In the genomic region with DNA sequence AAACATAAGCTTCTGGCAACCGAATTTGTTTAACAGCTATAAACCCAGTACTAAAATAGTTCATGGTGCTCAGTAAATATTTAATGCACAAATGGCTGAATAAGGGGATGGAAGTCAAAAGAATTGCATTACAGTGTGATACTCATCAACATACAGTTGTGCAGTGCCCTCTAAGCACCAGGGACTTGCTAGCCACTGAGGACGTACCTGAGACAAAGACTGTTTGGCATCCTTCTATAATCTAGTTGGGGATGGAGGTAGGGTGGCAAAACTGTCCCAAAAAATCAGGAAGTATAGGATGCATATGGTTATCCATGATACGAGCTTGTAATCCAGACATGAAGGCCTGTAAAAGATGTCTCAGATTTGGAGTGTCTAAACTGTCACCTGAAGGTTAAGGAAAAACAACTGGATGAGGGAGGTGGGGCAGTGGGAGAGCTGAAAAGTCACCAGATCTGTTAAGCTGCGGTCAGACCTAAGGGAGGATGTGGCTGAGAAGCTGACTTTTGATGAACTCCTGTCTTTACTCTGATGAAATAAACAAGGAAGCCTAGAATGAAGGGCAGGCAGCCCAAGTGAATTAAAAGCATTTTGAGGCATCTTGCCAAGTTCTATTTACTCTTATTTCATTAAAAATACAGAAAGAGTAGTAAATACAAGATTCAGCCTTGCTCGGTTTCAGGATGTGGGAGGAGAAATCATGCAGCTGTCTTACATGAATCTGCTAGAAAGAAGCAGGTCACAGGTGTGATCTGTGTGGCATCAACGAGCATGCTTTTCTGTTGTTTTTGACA, we compare ENCODE assay signal across 9 cellular contexts. TPM values are rescaled to one million over a fixed set of nuclear protein-coding genes. Genes with fewer than 3 reads are reported as not detected.
DNase-seq lines count a peak whose midpoint lies in the region; ATAC-seq and TF ChIP-seq lines count a peak whose summit lies in the region.
"Had no signal": no experiment of that assay in that cellular context is flagged by ENCODE, and none has a peak within 500 bp of the region (broad histone marks: within the 10 kb centered on the region; RNA-seq: fewer than 3 reads in every experiment).

No MANE protein-coding gene starts in this region.

- no peak for TF ChIP-seq CTCF in sigmoid colon (IDR thresholded peaks at IDR 0.05)

- TF ChIP-seq EP300 in sigmoid colon (IDR thresholded peaks at IDR 0.05): no peak

- peaks cover 37% of the 10 kb centered on the region for H3K4me1 ChIP-seq in thymus (ENCODE audit: control insufficient read depth, insufficient read depth, low read length)
- H3K4me1 ChIP-seq in sigmoid colon: no peaks in the 10 kb centered on the region

- WGBS in thymus: 4% methylated on average over 6 of the region's 6 CpGs
- 22 to 23% methylated on average over 6 of the region's 6 CpGs for WGBS in sigmoid colon, 2 donors

- no peak for TF ChIP-seq POLR2A in sigmoid colon (IDR thresholded peaks at IDR 0.05)

- peak overlapping the region; percentile 94 for H3K27ac ChIP-seq in thymus (ENCODE audit: low read depth)
- H3K27ac ChIP-seq in sigmoid colon: no peak overlapping the region

- H3K9me3 Mint-ChIP-seq in activated T-cell treated with anti-CD3 and anti-CD28 coated beads, Interleukin-2, amount 50 U/mL, for 4 hours: peaks cover 5% of the 10 kb centered on the region
- H3K9me3 Mint-ChIP-seq: activated B cell treated with CpG ODN at 0.5 μM for 24 hours had no signal

- H3K27me3 ChIP-seq in thymus (ENCODE audit: control insufficient read depth, insufficient read depth) (no peaks in the 10 kb centered on the region), sigmoid colon (no peaks in the 10 kb centered on the region)

- H3K36me3 ChIP-seq in thymus (ENCODE audit: control insufficient read depth, insufficient read depth) (no peaks in the 10 kb centered on the region), sigmoid colon (no peaks in the 10 kb centered on the region)

- DNase-seq in stimulated activated CD4-positive, alpha-beta T cell treated with anti-CD3 and anti-CD28 coated beads, Interleukin-15, amount 100 ng/mL, for 24 hours: peak; percentile 51
- DNase-seq in stimulated activated CD4-positive, alpha-beta T cell treated with anti-CD3 and anti-CD28 coated beads, Interleukin-2, amount 100 ng/mL, for 48 hours: no peak
- no peak for DNase-seq in activated T-cell treated with anti-CD3 and anti-CD28 coated beads, Interleukin-2, amount 50 U/mL, for 4 hours
- DNase-seq in pons (ENCODE audit: low spot score) (no peak), sigmoid colon (no peak)
- DNase-seq: activated B cell treated with CpG ODN at 0.5 μM for 24 hours had no signal

- H3K9me3 ChIP-seq in thymus (ENCODE audit: control insufficient read depth): no peaks in the 10 kb centered on the region
- no peaks in the 10 kb centered on the region for H3K9me3 ChIP-seq in sigmoid colon

- H3K4me1 Mint-ChIP-seq in activated T-cell treated with anti-CD3 and anti-CD28 coated beads, Interleukin-2, amount 50 U/mL, for 4 hours (ENCODE audit: low read depth): peaks cover 50% of the 10 kb centered on the region

- intact Hi-C loops in sigmoid colon (cut with DNase I): no loop called here

- H3K27me3 Mint-ChIP-seq in activated T-cell treated with anti-CD3 and anti-CD28 coated beads, Interleukin-2, amount 50 U/mL, for 4 hours (ENCODE audit: low read depth): no peaks in the 10 kb centered on the region
- H3K27me3 Mint-ChIP-seq: activated B cell treated with CpG ODN at 0.5 μM for 24 hours had no signal

- H3K4me3 Mint-ChIP-seq in activated T-cell treated with anti-CD3 and anti-CD28 coated beads, Interleukin-2, amount 50 U/mL, for 4 hours: peak overlapping the region; percentile 55
- H3K4me3 Mint-ChIP-seq: activated B cell treated with CpG ODN at 0.5 μM for 24 hours had no signal

- no peaks in the 10 kb centered on the region for H3K36me3 Mint-ChIP-seq in activated T-cell treated with anti-CD3 and anti-CD28 coated beads, Interleukin-2, amount 50 U/mL, for 4 hours (ENCODE audit: insufficient read depth)

- ATAC-seq in HG03442 (IDR thresholded peaks at IDR 0.05; ENCODE audit: unreplicated experiment) (peak; percentile 80), GM18520 (IDR thresholded peaks at IDR 0.05; ENCODE audit: unreplicated experiment) (no peak)
- peak; percentile 82 to 85 for ATAC-seq in activated T-cell treated with anti-CD3 and anti-CD28 coated beads, Interleukin-2, amount 50 U/mL, for 4 hours

- H3K4me3 ChIP-seq in thymus (ENCODE audit: low read length) (no peak overlapping the region), sigmoid colon (no peak overlapping the region)

RNA-seq across cellular contexts. Expression of gene CD38, which starts 12.0 kb away (rescaled TPM):
- 10 to 100 TPM; 15.7 to 23.5 (median 19.3) TPM for total RNA-seq in activated T-cell treated with anti-CD3 and anti-CD28 coated beads, Interleukin-2, amount 50 U/mL, for 4 hours
- polyA plus RNA-seq in thymus: 31.0 TPM
- 1 to 10 TPM; 2.1 to 6.0 (median 2.7) TPM for total RNA-seq in sigmoid colon
- polyA plus RNA-seq in sigmoid colon: 10 to 100 TPM in 1 of 3 donors, 1 to 10 TPM in 2; 1.2 to 11.4 (median 1.4) TPM
